Comparison of ENCODE assay signal across 8 cellular contexts in the genomic region with DNA sequence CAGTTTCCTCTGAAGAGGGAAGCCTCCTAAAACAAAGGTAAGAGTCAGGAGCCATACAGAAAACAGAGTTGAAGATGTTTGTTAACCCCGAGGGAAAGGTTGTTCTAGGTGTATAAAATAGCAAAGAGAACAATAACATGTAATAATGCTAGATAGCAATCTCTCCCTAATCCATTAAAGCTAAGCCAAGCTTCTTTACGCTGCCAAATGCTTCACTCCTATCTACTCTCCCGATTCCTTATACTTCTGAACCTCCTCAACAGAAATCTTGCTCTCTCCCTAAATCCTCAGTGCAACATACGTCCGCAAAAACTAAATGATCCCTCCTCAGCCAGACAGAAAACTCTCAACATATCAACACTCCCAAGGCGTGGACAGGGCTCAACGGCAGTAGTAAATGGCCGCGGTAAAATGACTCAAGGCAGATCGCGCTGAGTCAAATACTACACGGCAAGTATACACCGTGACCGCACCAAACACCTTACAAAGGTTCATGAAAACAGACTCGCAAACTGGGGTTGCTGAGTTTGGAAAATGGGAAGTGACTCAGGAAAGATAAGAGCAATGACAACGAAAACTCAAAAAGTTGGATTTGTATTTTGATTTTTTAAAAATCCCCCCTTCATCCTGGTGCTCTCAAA. TPM values are rescaled to one million over a fixed set of nuclear protein-coding genes. Genes with fewer than 3 reads are reported as not detected.
A peak's percentile ranks its signal among the peaks of the same experiment; 100 is the strongest.
DNase-seq lines count a peak whose midpoint lies in the region; ATAC-seq, FAIRE-seq and TF ChIP-seq lines count a peak whose summit lies in the region.

No MANE protein-coding gene starts in this region.

- H4K8ac ChIP-seq in IMR-90 (ENCODE audit: low read depth in 2 of 2, low read length in 2 of 2) = peak overlapping the region; percentile 2 to 64; a peak in 3 of 4 replicates

- BruUV-seq in IMR-90 (replicated peaks; lab: Mats Ljungman, UMichigan) (no TSS peak), K562 (replicated peaks; lab: Mats Ljungman, UMichigan) (no TSS peak)

- peak overlapping the region; percentile 83 for H2AK9ac ChIP-seq in IMR-90 (replicated peaks; ENCODE audit: low read depth, low read length, poor library complexity)

- peaks cover 24 to 25% of the 10 kb centered on the region in 2 experiments for H3K79me1 ChIP-seq in IMR-90 (ENCODE audit: low read depth in 1 of 2, low read length in 2 of 2)

- H3K4me2 ChIP-seq in IMR-90 (ENCODE audit: low read depth, low read length) (peak overlapping the region; percentile 82), K562 (ENCODE audit: insufficient read depth, low read length) (peak overlapping the region; percentile 87), skeletal muscle satellite cell (ENCODE audit: low read length) (peak overlapping the region; percentile 80)

- H3K56ac ChIP-seq in IMR-90 (ENCODE audit: extremely low read depth, insufficient read depth, low read length) = peak overlapping the region; percentile 58

- peaks cover 60% of the 10 kb centered on the region for H3K36me3 Mint-ChIP-seq in T-helper 1 cell treated with Interleukin-12 subunit alpha and Interleukin-12 subunit beta and Interleukin-4 antibody, amounts not matched to agents 30 μg/mL and 1 μg/mL, for 36 hours (ENCODE audit: low read depth)

- no peaks in the 10 kb centered on the region for H3K9me3 Mint-ChIP-seq in T-helper 1 cell treated with Interleukin-12 subunit alpha and Interleukin-12 subunit beta and Interleukin-4 antibody, amounts not matched to agents 30 μg/mL and 1 μg/mL, for 36 hours

- TF ChIP-seq EP300 in K562 (IDR thresholded peaks at IDR 0.05; ENCODE audit: low read length) = no peak

- H2AFZ ChIP-seq in IMR-90 (replicated peaks; ENCODE audit: low read length, poor library complexity) (peak overlapping the region; percentile 99), K562 (ENCODE audit: low read depth, low read length) (peak overlapping the region; percentile 77)

- H3K4me1 ChIP-seq in IMR-90 (ENCODE audit: control insufficient read depth, insufficient read depth, low read length) (peaks cover 2% of the 10 kb centered on the region; the same call in 1 of the 2 replicates), K562 (replicated peaks in 1 of 2; ENCODE audit: control insufficient read depth in 2 of 2, insufficient read depth in 2 of 2, low read length in 2 of 2) (peaks cover 0 to 7% of the 10 kb centered on the region in 2 experiments; a peak in 2 of 5 replicates), iPS-15b (ENCODE audit: control insufficient read depth, insufficient read depth, low read length) (peaks cover 6% of the 10 kb centered on the region), skeletal muscle satellite cell (ENCODE audit: control insufficient read depth, insufficient read depth, low read length) (peaks cover 10% of the 10 kb centered on the region)

- dilution Hi-C loops in IMR-90 (cut with HindIII; ENCODE audit: low sequenced_read_pairs, unreplicated experiment) = no loop called here

- no peaks in the 10 kb centered on the region for H3K27me3 Mint-ChIP-seq in T-helper 1 cell treated with Interleukin-12 subunit alpha and Interleukin-12 subunit beta and Interleukin-4 antibody, amounts not matched to agents 30 μg/mL and 1 μg/mL, for 36 hours (ENCODE audit: low read depth)

- H2AK5ac ChIP-seq in IMR-90 (ENCODE audit: low read depth, low read length) = no peak overlapping the region

- H3K9ac ChIP-seq in IMR-90 (ENCODE audit: low read depth, low read length) (peak overlapping the region; percentile 77), K562 (ENCODE audit: insufficient read depth in 1 of 2, low read depth in 2 of 2, low read length in 2 of 2) (peak overlapping the region; percentile 88 to 89), iPS-15b (ENCODE audit: low read depth, low read length) (peak overlapping the region; percentile 91), skeletal muscle satellite cell (ENCODE audit: low read depth, low read length) (peak overlapping the region; percentile 95)

- peaks cover 64% of the 10 kb centered on the region for H3K4me1 Mint-ChIP-seq in T-helper 1 cell treated with Interleukin-12 subunit alpha and Interleukin-12 subunit beta and Interleukin-4 antibody, amounts not matched to agents 30 μg/mL and 1 μg/mL, for 36 hours (ENCODE audit: low read depth)

- H2BK120ac ChIP-seq in IMR-90 (ENCODE audit: low read depth, low read length) = no peak overlapping the region

- no peak; the same call in 1 of the 2 replicates for TF ChIP-seq POLR2A in IMR-90 (IDR thresholded peaks at IDR 0.05; ENCODE audit: low read depth, low read length)
- TF ChIP-seq POLR2A in K562 (conservative IDR thresholded peaks at IDR 0.05) = no peak

- no peaks in the 10 kb centered on the region for H3K27me3 ChIP-seq in IMR-90 (ENCODE audit: control insufficient read depth, insufficient read depth, low read length)
- H3K27me3 ChIP-seq in K562 (ENCODE audit: control insufficient read depth in 2 of 2, insufficient read depth in 2 of 2, low read length in 2 of 2) = no peaks in the 10 kb centered on the region
- no peaks in the 10 kb centered on the region for H3K27me3 ChIP-seq in iPS-15b (ENCODE audit: control insufficient read depth, insufficient read depth, low read length)
- no peaks in the 10 kb centered on the region for H3K27me3 ChIP-seq in skeletal muscle satellite cell (ENCODE audit: control insufficient read depth, insufficient read depth, low read length)

- peak overlapping the region; percentile 76 for H3K14ac ChIP-seq in IMR-90 (replicated peaks; ENCODE audit: low read depth, low read length)

- H3K4ac ChIP-seq in IMR-90 (ENCODE audit: low read depth, low read length) = peak overlapping the region; percentile 70

- H3K18ac ChIP-seq in IMR-90 (ENCODE audit: low read depth, low read length) = peak overlapping the region; percentile 59; the same call in 1 of the 2 replicates

- peak; percentile 58 for FAIRE-seq in K562 (lab: Jason Lieb, UNC)

- no peak; the same call in 1 of the 2 replicates for TF ChIP-seq RAD21 in IMR-90 (IDR thresholded peaks at IDR 0.05; ENCODE audit: low read length)
- no peak for TF ChIP-seq RAD21 in K562 (CRISPR knock-in tag; conservative IDR thresholded peaks at IDR 0.05 in 1 of 2, IDR thresholded peaks at IDR 0.05 in 1 of 2)

- H3K9me1 ChIP-seq in IMR-90 (ENCODE audit: insufficient read depth, low read length) (no peaks in the 10 kb centered on the region), K562 (ENCODE audit: control insufficient read depth, insufficient read depth, low read length) (no peaks in the 10 kb centered on the region)

- POLR2A ChIA-PET in IMR-90 (lab: Charles Lee; ENCODE audit: unreplicated experiment) (no interaction called here), K562 (lab: Yijun Ruan, JAX) (no interaction called here)

- 0 out of 3 replicates have a peak overlapping the region, but pooled peaks have one; percentile 29 for H2BK15ac ChIP-seq in IMR-90 (ENCODE audit: low read depth, low read length)

- DNase-seq in EH (ENCODE audit: low read depth) (peak; percentile 67), IMR-90 (peak; percentile 68), K562 (ENCODE audit: extremely low read depth in 1 of 4, low spot score in 3 of 4) (peak; percentile 9 to 60 (median 18)), NCI-H526 treated with DMSO at 0.1 percent for 48 hours (lab: John Stamatoyannopoulos, UW) (no peak)

- peaks cover 36% of the 10 kb centered on the region for H3K79me2 ChIP-seq in K562 (ENCODE audit: control insufficient read depth, insufficient read depth, low read length)

- peak overlapping the region; percentile 84 for H3K23ac ChIP-seq in IMR-90 (ENCODE audit: low read depth, low read length)

- peak overlapping the region; percentile 93 for H3K27ac ChIP-seq in IMR-90 (ENCODE audit: insufficient read depth, low read length)
- peak overlapping the region; percentile 81 for H3K27ac ChIP-seq in K562 (ENCODE audit: extremely low read depth, low read depth, low read length)

- 0% methylated on average over 2 of the region's 16 CpGs; no CpG with 5 or more reads in 1 of the 2 experiments for WGBS in IMR-90 (ENCODE audit: extremely low coverage in 2 of 2, insufficient read length in 1 of 2), 2 experiments
- WGBS in K562 (ENCODE audit: insufficient coverage, low coverage, missing lambda C conversion rate) = under 1% methylated on average over 16 of the region's 16 CpGs

- ATAC-seq in GM21717 (IDR thresholded peaks at IDR 0.05; ENCODE audit: unreplicated experiment) (peak; percentile 47), IMR-90 (ENCODE audit: low read depth) (peak; percentile 51), K562 (peak; percentile 76)

- peak overlapping the region; percentile 92 for H3K27ac Mint-ChIP-seq in T-helper 1 cell treated with Interleukin-12 subunit alpha and Interleukin-12 subunit beta and Interleukin-4 antibody, amounts not matched to agents 30 μg/mL and 1 μg/mL, for 36 hours

- H3K9me3 ChIP-seq in IMR-90 (ENCODE audit: control insufficient read depth, insufficient read depth, low read length) (no peaks in the 10 kb centered on the region), K562 (replicated peaks; ENCODE audit: control insufficient read depth, insufficient read depth, low read depth, low read length) (no peaks in the 10 kb centered on the region), iPS-15b (ENCODE audit: control insufficient read depth, insufficient read depth, low read length) (no peaks in the 10 kb centered on the region), skeletal muscle satellite cell (replicated peaks; ENCODE audit: low read length) (no peaks in the 10 kb centered on the region)

- peaks cover 1% of the 10 kb centered on the region for H3K36me3 ChIP-seq in IMR-90 (ENCODE audit: control insufficient read depth, insufficient read depth, low read length)
- peaks cover 41% of the 10 kb centered on the region; the same call in 2 of the 3 replicates for H3K36me3 ChIP-seq in K562 (ENCODE audit: control insufficient read depth, insufficient read depth, low read length)
- H3K36me3 ChIP-seq in iPS-15b (ENCODE audit: control insufficient read depth, insufficient read depth, low read length) = no peaks in the 10 kb centered on the region
- H3K36me3 ChIP-seq in skeletal muscle satellite cell (ENCODE audit: insufficient read depth, low read length) = peaks cover 35% of the 10 kb centered on the region

- intact Hi-C loops in IMR-90 (cut with micrococcal nuclease) (loop anchor here (5.0 kb wide), 1 partner anchor 65 kb away; no protein-coding TSS in a partner anchor), K562 (cut with micrococcal nuclease) (loop anchor here (1.0 to 2.0 kb wide), 2 partner anchors 63 to 71 kb away; partner anchors contain the start of gene CPOX)

- no peak overlapping the region for H2BK20ac ChIP-seq in IMR-90 (ENCODE audit: low read depth, low read length)

- peak overlapping the region; percentile 75 for H3K4me3 ChIP-seq in IMR-90 (ENCODE audit: insufficient read depth, low read depth, low read length)
- peak overlapping the region; percentile 59 for H3K4me3 ChIP-seq in K562
- peak overlapping the region; percentile 82 for H3K4me3 ChIP-seq in iPS-15b (ENCODE audit: low read depth, low read length)
- peak overlapping the region; percentile 90 for H3K4me3 ChIP-seq in skeletal muscle satellite cell (ENCODE audit: low read length)

- peak overlapping the region; percentile 97 for H3K4me3 Mint-ChIP-seq in T-helper 1 cell treated with Interleukin-12 subunit alpha and Interleukin-12 subunit beta and Interleukin-4 antibody, amounts not matched to agents 30 μg/mL and 1 μg/mL, for 36 hours

- H2BK5ac ChIP-seq in IMR-90 (ENCODE audit: low read depth, low read length, poor library complexity, severe bottlenecking) = peak overlapping the region; percentile 90

- H4K20me1 ChIP-seq in IMR-90 (ENCODE audit: insufficient read depth, low read length) (peaks cover 5% of the 10 kb centered on the region; the same call in 1 of the 2 replicates), K562 (replicated peaks; ENCODE audit: control insufficient read depth, insufficient read depth, low read length) (no peaks in the 10 kb centered on the region)

- in situ Hi-C loops in IMR-90 (cut with MboI; ENCODE audit: low sequenced_read_pairs) = no loop called here
- in situ Hi-C loops in K562 (cut with MboI) = no loop called here

- CTCF ChIA-PET in IMR-90 (lab: Yijun Ruan, JAX) (no interaction called here), K562 (lab: Yijun Ruan, JAX; ENCODE audit: low intra/inter-chr PET ratio) (no interaction called here)

- peak overlapping the region; percentile 39; the same call in 1 of the 2 replicates for H4K5ac ChIP-seq in IMR-90 (ENCODE audit: low read depth, low read length)

- no peak for TF ChIP-seq CTCF in IMR-90 (conservative IDR thresholded peaks at IDR 0.05; ENCODE audit: low read depth, low read length)
- no peak for TF ChIP-seq CTCF in K562 (IDR thresholded peaks at IDR 0.05 in 2 of 3, conservative IDR thresholded peaks at IDR 0.05 in 1 of 3; ENCODE audit: insufficient read depth in 2 of 3, low read depth in 1 of 3, low read length in 3 of 3)

- peak overlapping the region; percentile 78 for H4K91ac ChIP-seq in IMR-90 (ENCODE audit: insufficient read depth, low read depth, low read length)

RNA-seq across cellular contexts. Expression of gene CLDND1, which starts 0.7 kb away (rescaled TPM):
- 78.3 and 125 TPM in 2 replicates for total RNA-seq in IMR-90 (2012; rRNA removed)
- polyA plus RNA-seq in IMR-90 (2012; rRNA removed) = 67.4 and 75.8 TPM in 2 replicates
- polyA plus RNA-seq in IMR-90 (2012; cell fraction: cytosol; rRNA removed) = 23.0 and 34.0 TPM in 2 replicates
- polyA plus RNA-seq in IMR-90 (2012; cell fraction: nucleus; rRNA removed; ENCODE audit: low replicate concordance) = 10.1 and 120 TPM in 2 replicates
- 103 and 254 TPM in 2 replicates for total RNA-seq in K562 (2011; cell fraction: chromatin; rRNA removed; ENCODE audit: low replicate concordance)
- 74.7 and 99.4 TPM in 2 replicates for total RNA-seq in K562 (2011; cell fraction: nucleolus; rRNA removed)
- total RNA-seq in K562 (2011; cell fraction: nucleoplasm; rRNA removed) = 136 and 172 TPM in 2 replicates
- 36.8 and 38.5 TPM in 2 replicates for total RNA-seq in K562 (2014; rRNA removed)
- total RNA-seq in K562 (2014; rRNA removed; fragmentation: Illumina TruSeq; extraction: Trizol) = 37.1 and 43.0 TPM in 2 replicates
- total RNA-seq in K562 (2015; rRNA removed; fragmentation: Illumina TruSeq; extraction: Trizol) = 28.8 and 29.2 TPM in 2 replicates
- 44.5 and 52.8 TPM in 2 replicates for total RNA-seq in K562 (2021)
- polyA plus RNA-seq in K562 (2011; rRNA removed) = 135 and 141 TPM in 2 replicates
- polyA plus RNA-seq in K562 (2011; cell fraction: cytosol; rRNA removed) = 67.6 and 189 TPM in 2 replicates
- polyA plus RNA-seq in K562 (2011; cell fraction: nucleus; rRNA removed) = 164 and 248 TPM in 2 replicates
- 49.7 and 54.0 TPM in 2 replicates for polyA plus RNA-seq in K562 (2012)
- 68.6 and 75.0 TPM in 2 replicates for polyA plus RNA-seq in K562 (2014; fragmentation: Illumina TruSeq; extraction: Trizol)
- polyA plus RNA-seq in K562 (2014; fragmentation: Nextera tagmentation; extraction: Ambion mirVana) = 100 to 1,000 TPM in 1 of 2 experiments, 10 to 100 TPM in 1; 75.1 to 113 TPM
- polyA plus RNA-seq in K562 (2014; rRNA removed) = 60.7 and 69.2 TPM in 2 replicates
- polyA minus RNA-seq in K562 (2011; rRNA and poly(A)+ RNA removed) = 146 and 154 TPM in 2 replicates
- polyA minus RNA-seq in K562 (2011; cell fraction: cytosol; rRNA and poly(A)+ RNA removed) = 54.4 and 65.9 TPM in 2 replicates
- polyA minus RNA-seq in K562 (2011; cell fraction: nucleus; rRNA and poly(A)+ RNA removed) = 65.6 and 113 TPM in 2 replicates
- total RNA-seq in skeletal muscle satellite cell (2012; rRNA removed) = 44.9 and 62.0 TPM in 2 replicates

RNA-seq across cellular contexts. Expression of gene GPR15, which starts 9.8 kb away (rescaled TPM):
- total RNA-seq in IMR-90 (2012; rRNA removed) (not detected in 2 replicates), K562 (2014; rRNA removed) (not detected in 2 replicates), K562 (2014; rRNA removed; fragmentation: Illumina TruSeq; extraction: Trizol) (not detected in 2 replicates), K562 (2015; rRNA removed; fragmentation: Illumina TruSeq; extraction: Trizol) (not detected in 2 replicates), K562 (2021) (0.13 TPM in 1 of 2 replicates, not detected in the other)
- polyA plus RNA-seq in IMR-90 (2012; rRNA removed) (not detected in 2 replicates), K562 (2011; rRNA removed) (not detected in 2 replicates), K562 (2014; fragmentation: Illumina TruSeq; extraction: Trizol) (not detected in 2 replicates), K562 (2014; fragmentation: Nextera tagmentation; extraction: Ambion mirVana) (not detected), K562 (2014; rRNA removed) (not detected in 2 replicates)
- polyA plus RNA-seq in IMR-90 (2012; cell fraction: cytosol; rRNA removed) = not detected in 2 replicates
- not detected in 2 replicates for polyA plus RNA-seq in IMR-90 (2012; cell fraction: nucleus; rRNA removed; ENCODE audit: low replicate concordance)
- total RNA-seq in K562 (2011; cell fraction: chromatin; rRNA removed; ENCODE audit: low replicate concordance) = not detected in 2 replicates
- total RNA-seq in K562 (2011; cell fraction: nucleolus; rRNA removed) = not detected in 2 replicates
- not detected in 2 replicates for total RNA-seq in K562 (2011; cell fraction: nucleoplasm; rRNA removed)
- not detected in 2 replicates for polyA plus RNA-seq in K562 (2011; cell fraction: cytosol; rRNA removed)
- not detected in 2 replicates for polyA plus RNA-seq in K562 (2011; cell fraction: nucleus; rRNA removed)
- polyA plus RNA-seq in K562 (2012) = not detected in 2 replicates
- polyA minus RNA-seq in K562 (2011; rRNA and poly(A)+ RNA removed) = not detected in 2 replicates
- not detected in 2 replicates for polyA minus RNA-seq in K562 (2011; cell fraction: cytosol; rRNA and poly(A)+ RNA removed)
- not detected in 2 replicates for polyA minus RNA-seq in K562 (2011; cell fraction: nucleus; rRNA and poly(A)+ RNA removed)
- total RNA-seq in skeletal muscle satellite cell (2012; rRNA removed) = not detected in 2 replicates

RNA-seq across cellular contexts. Expression of gene OR5K2, which starts 24.5 kb away (rescaled TPM):
- not detected in 2 replicates for total RNA-seq in IMR-90 (2012; rRNA removed)
- not detected in 2 replicates for polyA plus RNA-seq in IMR-90 (2012; rRNA removed)
- not detected in 2 replicates for polyA plus RNA-seq in IMR-90 (2012; cell fraction: cytosol; rRNA removed)
- polyA plus RNA-seq in IMR-90 (2012; cell fraction: nucleus; rRNA removed; ENCODE audit: low replicate concordance) = not detected in 2 replicates
- not detected in 2 replicates for total RNA-seq in K562 (2011; cell fraction: chromatin; rRNA removed; ENCODE audit: low replicate concordance)
- not detected in 2 replicates for total RNA-seq in K562 (2011; cell fraction: nucleolus; rRNA removed)
- total RNA-seq in K562 (2011; cell fraction: nucleoplasm; rRNA removed) = not detected in 2 replicates
- not detected in 2 replicates for total RNA-seq in K562 (2014; rRNA removed)
- total RNA-seq in K562 (2014; rRNA removed; fragmentation: Illumina TruSeq; extraction: Trizol) = not detected in 2 replicates
- not detected in 2 replicates for total RNA-seq in K562 (2015; rRNA removed; fragmentation: Illumina TruSeq; extraction: Trizol)
- not detected in 2 replicates for total RNA-seq in K562 (2021)
- not detected in 2 replicates for polyA plus RNA-seq in K562 (2011; rRNA removed)
- not detected in 2 replicates for polyA plus RNA-seq in K562 (2011; cell fraction: cytosol; rRNA removed)
- polyA plus RNA-seq in K562 (2011; cell fraction: nucleus; rRNA removed) = not detected in 2 replicates
- not detected in 2 replicates for polyA plus RNA-seq in K562 (2012)
- not detected in 2 replicates for polyA plus RNA-seq in K562 (2014; fragmentation: Illumina TruSeq; extraction: Trizol)
- polyA plus RNA-seq in K562 (2014; fragmentation: Nextera tagmentation; extraction: Ambion mirVana) = not detected
- polyA plus RNA-seq in K562 (2014; rRNA removed) = not detected in 2 replicates
- not detected in 2 replicates for polyA minus RNA-seq in K562 (2011; rRNA and poly(A)+ RNA removed)
- polyA minus RNA-seq in K562 (2011; cell fraction: cytosol; rRNA and poly(A)+ RNA removed) = not detected in 2 replicates
- not detected in 2 replicates for polyA minus RNA-seq in K562 (2011; cell fraction: nucleus; rRNA and poly(A)+ RNA removed)
- total RNA-seq in skeletal muscle satellite cell (2012; rRNA removed) = not detected in 2 replicates

RNA-seq across cellular contexts. Expression of gene OR5K1, which starts 59.0 kb away (rescaled TPM):
- total RNA-seq in IMR-90 (2012; rRNA removed) (not detected in 2 replicates), K562 (2014; rRNA removed) (not detected in 2 replicates), K562 (2014; rRNA removed; fragmentation: Illumina TruSeq; extraction: Trizol) (not detected in 2 replicates), K562 (2015; rRNA removed; fragmentation: Illumina TruSeq; extraction: Trizol) (not detected in 2 replicates), K562 (2021) (not detected in 2 replicates)
- polyA plus RNA-seq in IMR-90 (2012; rRNA removed) (not detected in 2 replicates), K562 (2011; rRNA removed) (not detected in 2 replicates), K562 (2014; fragmentation: Illumina TruSeq; extraction: Trizol) (not detected in 2 replicates), K562 (2014; fragmentation: Nextera tagmentation; extraction: Ambion mirVana) (not detected), K562 (2014; rRNA removed) (not detected in 2 replicates)
- not detected in 2 replicates for polyA plus RNA-seq in IMR-90 (2012; cell fraction: cytosol; rRNA removed)
- polyA plus RNA-seq in IMR-90 (2012; cell fraction: nucleus; rRNA removed; ENCODE audit: low replicate concordance) = not detected in 2 replicates
- not detected in 2 replicates for total RNA-seq in K562 (2011; cell fraction: chromatin; rRNA removed; ENCODE audit: low replicate concordance)
- not detected in 2 replicates for total RNA-seq in K562 (2011; cell fraction: nucleolus; rRNA removed)
- not detected in 2 replicates for total RNA-seq in K562 (2011; cell fraction: nucleoplasm; rRNA removed)
- polyA plus RNA-seq in K562 (2011; cell fraction: cytosol; rRNA removed) = not detected in 2 replicates
- polyA plus RNA-seq in K562 (2011; cell fraction: nucleus; rRNA removed) = not detected in 2 replicates
- polyA plus RNA-seq in K562 (2012) = not detected in 2 replicates
- not detected in 2 replicates for polyA minus RNA-seq in K562 (2011; rRNA and poly(A)+ RNA removed)
- polyA minus RNA-seq in K562 (2011; cell fraction: cytosol; rRNA and poly(A)+ RNA removed) = not detected in 2 replicates
- not detected in 2 replicates for polyA minus RNA-seq in K562 (2011; cell fraction: nucleus; rRNA and poly(A)+ RNA removed)
- total RNA-seq in skeletal muscle satellite cell (2012; rRNA removed) = not detected in 2 replicates
